Comparison of ENCODE assay signal across 8 cellular contexts in the genomic region with DNA sequence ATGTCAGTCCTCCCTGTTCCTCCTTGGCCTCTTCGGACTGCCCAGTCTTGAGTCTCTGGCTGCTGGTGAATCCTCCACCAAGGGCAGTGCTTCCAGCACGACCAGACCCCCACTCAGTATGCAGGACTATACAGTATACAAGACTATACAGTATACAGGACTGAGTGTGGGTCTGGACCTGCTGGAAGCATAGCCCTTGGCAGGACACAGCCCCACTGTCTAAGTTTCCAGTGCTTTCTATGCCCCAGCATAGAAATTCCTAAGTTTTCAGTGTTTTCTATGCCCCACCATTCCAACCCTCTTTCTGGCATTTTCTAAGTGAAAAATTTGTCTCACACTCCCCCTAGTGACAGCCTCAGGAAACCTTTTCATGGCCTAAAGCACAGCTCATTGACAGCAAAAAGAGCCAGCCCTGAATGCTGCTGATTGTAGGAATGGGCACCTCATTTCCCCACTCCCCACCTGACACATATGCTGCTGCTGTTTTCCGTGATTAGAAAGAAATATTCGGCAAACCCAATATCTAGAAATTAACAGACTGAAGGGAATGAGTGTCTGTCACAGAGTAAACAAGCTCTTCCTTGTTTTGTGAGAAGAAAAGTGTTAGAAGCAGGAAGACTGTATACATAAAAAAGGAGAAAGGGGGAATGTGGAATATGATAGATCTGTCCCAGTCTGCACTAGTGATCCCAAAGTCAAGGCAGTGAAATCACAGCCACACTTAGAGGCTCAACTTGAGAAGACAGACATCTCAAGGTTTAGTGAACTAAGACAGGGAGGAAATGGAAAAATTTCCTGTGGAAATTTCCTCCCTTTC.
A peak's percentile ranks its signal among the peaks of the same experiment; 100 is the strongest.
DNase-seq lines count a peak whose midpoint lies in the region; ATAC-seq and TF ChIP-seq lines count a peak whose summit lies in the region.

No MANE protein-coding gene starts in this region.

- H3K27ac ChIP-seq in breast epithelium: no peak overlapping the region
- no peak overlapping the region for H3K27ac ChIP-seq in transverse colon

- intact Hi-C loops in breast epithelium (cut with DNase I; ENCODE audit: low total_unique reads): no loop called here
- intact Hi-C loops in transverse colon (cut with DNase I; ENCODE audit: low total_unique reads): no loop called here

- H3K4me1 ChIP-seq in breast epithelium (no peaks in the 10 kb centered on the region), transverse colon (no peaks in the 10 kb centered on the region)

- TF ChIP-seq CTCF in breast epithelium (IDR thresholded peaks at IDR 0.05): peak; percentile 71 to 74 (median 73)
- TF ChIP-seq CTCF in transverse colon (IDR thresholded peaks at IDR 0.05): peak; percentile 52 to 63 (median 55)

- in situ Hi-C loops in transverse colon (cut with MboI; ENCODE audit: low pct_ligation_motif_present in 1 of 4, low pct_unique_long_range_greater_than_20kb in 1 of 4, low sequenced_read_pairs in 3 of 4): loop anchor here in 1 of 4 donors (25.0 kb wide), 1 partner anchor 1428 kb away; no protein-coding TSS in a partner anchor

- no peaks in the 10 kb centered on the region for H3K36me3 ChIP-seq in breast epithelium
- no peaks in the 10 kb centered on the region for H3K36me3 ChIP-seq in transverse colon

- TF ChIP-seq POLR2A in breast epithelium (IDR thresholded peaks at IDR 0.05): no peak
- no peak for TF ChIP-seq POLR2A in transverse colon (IDR thresholded peaks at IDR 0.05)

- H3K9me3 ChIP-seq in breast epithelium: no peaks in the 10 kb centered on the region
- no peaks in the 10 kb centered on the region for H3K9me3 ChIP-seq in transverse colon

- H3K27me3 ChIP-seq in breast epithelium (no peaks in the 10 kb centered on the region), transverse colon (no peaks in the 10 kb centered on the region)

- peak; percentile 79 for ATAC-seq in GM19025 (IDR thresholded peaks at IDR 0.05; ENCODE audit: low read depth, unreplicated experiment)
- ATAC-seq in HG03103 (IDR thresholded peaks at IDR 0.05; ENCODE audit: low read depth, unreplicated experiment): peak; percentile 87

- WGBS in transverse colon (ENCODE audit: low coverage in 1 of 2), 2 donors: 40 to 46% methylated on average over 2 to 4 of the region's 4 CpGs

- no peak for TF ChIP-seq EP300 in transverse colon (IDR thresholded peaks at IDR 0.05; ENCODE audit: low read depth)

- peak; percentile 48 for DNase-seq in D341Med (ENCODE audit: low spot score)
- DNase-seq in NCI-H526 (lab: John Stamatoyannopoulos, UW): peak; percentile 8 to 60
- no peak for DNase-seq in breast epithelium (ENCODE audit: low spot score in 2 of 2)
- DNase-seq in kidney tubule cell (ENCODE audit: low spot score): peak; percentile 58
- no peak for DNase-seq in transverse colon
- no peak for DNase-seq in activated CD4-positive, CD25-positive, alpha-beta regulatory T cell treated with anti-CD3 and anti-CD28 coated beads, Interleukin-2, amount 50 U/mL, for 72 hours

- H3K4me3 ChIP-seq in breast epithelium (no peak overlapping the region), transverse colon (no peak overlapping the region)

Comparison
In these comparisons a context has a peak if more than half of its experiments do, and no peak if none do; other contexts are left out.
1. DNase-seq: peak in D341Med (single experiment), NCI-H526 (2 of 2) and kidney tubule cell (single experiment); none in breast epithelium (0 of 2), transverse colon (single experiment) and activated CD4-positive, CD25-positive, alpha-beta regulatory T cell treated with anti-CD3 and anti-CD28 coated beads, Interleukin-2, amount 50 U/mL, for 72 hours (single experiment).